In genomic region chr3:138573138-138573537, GRCh38 we compare ENCODE assay signal across 3 cellular contexts.
"Had no signal": no experiment of that assay in that cellular context is flagged by ENCODE, and none has a peak within 500 bp of the region (broad histone marks: within the 10 kb centered on the region; RNA-seq: fewer than 3 reads in every experiment).

No MANE protein-coding gene starts in this region.

- ATAC-seq: GM12878 had no signal

- H3K4me3 ChIP-seq: GM12878 had no signal

- DNase-seq: GDM1, GF-D8 had no signal
